Comparison of ENCODE assay signal across 31 cellular contexts in the genomic region with DNA sequence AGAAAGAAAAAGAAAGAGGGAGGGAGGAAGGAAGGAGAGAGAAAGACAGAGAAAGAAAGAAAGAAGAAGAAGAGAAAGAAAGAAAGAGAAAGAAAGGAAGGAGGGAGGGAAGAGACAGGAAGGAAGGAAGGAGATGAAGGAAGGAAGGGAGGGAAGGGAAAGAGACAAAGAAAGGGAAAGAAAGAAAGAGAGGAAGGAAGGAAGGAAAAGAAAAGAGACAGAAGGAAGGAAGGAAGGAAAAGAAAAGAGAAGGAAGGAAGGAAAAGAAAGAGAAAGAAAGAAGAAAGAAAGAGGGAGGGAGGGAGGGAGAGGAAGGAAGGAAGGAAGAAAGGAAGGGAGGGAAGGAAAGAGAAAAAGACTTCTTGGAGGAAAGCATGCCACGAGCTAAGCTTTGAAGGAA. TPM values are rescaled to one million over a fixed set of nuclear protein-coding genes. Genes with fewer than 3 reads are reported as not detected.
"Had no signal": no experiment of that assay in that cellular context is flagged by ENCODE, and none has a peak within 500 bp of the region (broad histone marks: within the 10 kb centered on the region; RNA-seq: fewer than 3 reads in every experiment).

No MANE protein-coding gene starts in this region.

- H3K36me3 ChIP-seq: neural progenitor cell, ovary, spleen, stomach, thoracic aorta, thyroid gland, tibial nerve, upper lobe of left lung, vagina had no signal

- ATAC-seq: natural killer cell; psoas muscle; right cardiac atrium; sciatic nerve; stimulated activated naive B cell treated with anti-CD40 and anti-IgM and Interleukin-4, amounts not matched to agents 10 μg/mL and 1 μg/mL and 100 μg/mL, for 72 hours had no signal

- FAIRE-seq: urothelium cell line had no signal

- H3K4me3 ChIP-seq: neural progenitor cell, ovary, psoas muscle, skin epidermis, smooth muscle cell, spleen, stomach, thoracic aorta, thyroid gland, tibial nerve, upper lobe of left lung, vagina had no signal

- H3K9me3 ChIP-seq: ovary, psoas muscle, spleen, stomach, thoracic aorta, thyroid gland, tibial nerve, upper lobe of left lung, vagina had no signal

- H3K4me1 ChIP-seq: parathyroid adenoma, psoas muscle, spleen, stomach, upper lobe of left lung, vagina had no signal

- H2AFZ ChIP-seq: neural progenitor cell, parathyroid adenoma had no signal

- H3K27ac ChIP-seq: neural progenitor cell, ovary, parathyroid adenoma, psoas muscle, skin epidermis, spleen, stomach, thoracic aorta, thyroid gland, tibial nerve, upper lobe of left lung, vagina had no signal

- H3K4me2 ChIP-seq: neural progenitor cell, smooth muscle cell had no signal

- DNase-seq: natural killer cell; occipital lobe; ovary; psoas muscle; right cardiac atrium; spleen; stimulated activated CD4-positive, alpha-beta T cell treated with anti-CD3 and anti-CD28 coated beads, Interleukin-12 subunit alpha, Interleukin-12 subunit beta, amount 100 ng/mL, for 4 hours; stimulated activated CD4-positive, alpha-beta T cell treated with anti-CD3 and anti-CD28 coated beads, Interleukin-1b, Interleukin-23, amount 100 ng/mL, for 48 hours; stimulated activated CD4-positive, alpha-beta T cell treated with anti-CD3 and anti-CD28 coated beads, Interleukin-4, amount 100 ng/mL, for 1 hour; stimulated activated CD4-positive, alpha-beta T cell treated with anti-CD3 and anti-CD28 coated beads, Interleukin-4, amount 100 ng/mL, for 4 hours; stimulated activated CD8-positive, alpha-beta memory T cell treated with anti-CD3 and anti-CD28 coated beads, Interleukin-4, amount 100 ng/mL, for 48 hours; stimulated activated naive B cell treated with anti-CD40 and anti-IgM and Interleukin-4, amounts not matched to agents 10 μg/mL and 1 μg/mL and 100 μg/mL, for 72 hours; stimulated activated naive CD4-positive, alpha-beta T cell treated with Interleukin-2 at 50 U/mL for 16 hours; stomach; thyroid gland; trophoblast cell; upper lobe of left lung had no signal

- H3K27me3 ChIP-seq: neural progenitor cell, ovary, stomach, thyroid gland, tibial nerve, upper lobe of left lung, vagina had no signal

- H3K79me2 ChIP-seq: parathyroid adenoma had no signal

- H3K9ac ChIP-seq: neural progenitor cell, parathyroid adenoma had no signal

RNA-seq across cellular contexts. Expression of gene POU2AF2, which starts 19.1 kb away (rescaled TPM):
- total RNA-seq: natural killer cell, occipital lobe, osteoblast, progenitor cell of endocrine pancreas, renal cortical epithelial cell, right cardiac atrium, smooth muscle cell, spleen, stomach, temporal lobe, thoracic aorta, thyroid gland, vagina had no signal
- polyA plus RNA-seq: neural cell, right cardiac atrium, smooth muscle cell, spleen had no signal

RNA-seq across cellular contexts. Expression of gene POU2AF3, which starts 33.7 kb away (rescaled TPM):
- total RNA-seq: natural killer cell, renal cortical epithelial cell, smooth muscle cell had no signal
- polyA plus RNA-seq: neural cell, smooth muscle cell had no signal
